ENCODE assay signal across 25 cellular contexts in the genomic region with DNA sequence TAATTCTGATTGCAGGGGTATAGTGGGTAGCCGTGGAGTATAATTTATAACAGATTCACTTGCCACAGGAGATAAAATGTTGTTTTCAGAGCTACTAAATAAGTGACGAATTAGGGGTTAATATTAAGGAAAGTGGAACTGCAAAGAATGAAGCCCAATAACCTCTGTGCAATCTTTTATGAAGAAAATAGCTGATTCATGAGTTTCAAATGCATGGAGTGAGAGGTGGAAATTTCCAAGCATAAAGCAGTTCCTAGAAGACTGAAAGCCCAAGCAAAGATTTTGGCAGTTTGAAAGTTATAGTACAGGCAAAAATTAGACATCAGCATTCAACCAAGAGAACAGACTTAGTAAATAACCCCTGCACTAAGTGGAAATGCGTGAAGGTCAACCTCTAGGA.
DNase-seq lines count a peak whose midpoint lies in the region; ATAC-seq, FAIRE-seq and TF ChIP-seq lines count a peak whose summit lies in the region.
"Had no signal": no experiment of that assay in that cellular context is flagged by ENCODE, and none has a peak within 500 bp of the region (broad histone marks: within the 10 kb centered on the region; RNA-seq: fewer than 3 reads in every experiment).

No MANE protein-coding gene starts in this region.

- no peak for FAIRE-seq in K562 (lab: Jason Lieb, UNC)
- FAIRE-seq: GM12892, HTR-8/SVneo had no signal

- peaks cover 6% of the 10 kb centered on the region for H3K4me1 Mint-ChIP-seq in mesothelial cell of epicardium
- H3K4me1 Mint-ChIP-seq: GM23338 had no signal

- no peak overlapping the region for H3K4me2 ChIP-seq in OCI-LY1 (ENCODE audit: low read length)
- no peak overlapping the region for H3K4me2 ChIP-seq in K562 (ENCODE audit: insufficient read depth, low read length)
- H3K4me2 ChIP-seq: GM23338, SK-N-SH had no signal

- in situ Hi-C loops in K562 (cut with MboI), result no loop called here

- H3K4me1 ChIP-seq in OCI-LY1 (ENCODE audit: insufficient read depth, low read length, severe bottlenecking) (no peaks in the 10 kb centered on the region), K562 (replicated peaks in 1 of 2; ENCODE audit: control insufficient read depth in 2 of 2, insufficient read depth in 2 of 2, low read length in 2 of 2) (no peaks in the 10 kb centered on the region)
- H3K4me1 ChIP-seq: Peyer's patch had no signal

- no peak for TF ChIP-seq POLR2A in K562 (conservative IDR thresholded peaks at IDR 0.05)

- no peaks in the 10 kb centered on the region for H3K36me3 Mint-ChIP-seq in mesothelial cell of epicardium

- CTCF ChIA-PET in K562 (lab: Yijun Ruan, JAX; ENCODE audit: low intra/inter-chr PET ratio), result no interaction called here

- no peak for TF ChIP-seq EP300 in K562 (IDR thresholded peaks at IDR 0.05; ENCODE audit: low read length)

- H3K27ac ChIP-seq in OCI-LY1 (ENCODE audit: low read depth, low read length, poor library complexity, severe bottlenecking), result no peak overlapping the region
- no peak overlapping the region for H3K27ac ChIP-seq in K562 (ENCODE audit: extremely low read depth, low read depth, low read length)
- H3K27ac ChIP-seq: Peyer's patch had no signal

- WGBS in K562 (ENCODE audit: insufficient coverage, low coverage, missing lambda C conversion rate), result 0% methylated on average over 3 of the region's 3 CpGs

- H3K9ac ChIP-seq in OCI-LY1 (ENCODE audit: low read length) (no peak overlapping the region), K562 (ENCODE audit: insufficient read depth in 1 of 2, low read depth in 2 of 2, low read length in 2 of 2) (no peak overlapping the region)
- H3K9ac ChIP-seq: SK-N-SH had no signal

- no peak overlapping the region for H3K4me3 ChIP-seq in OCI-LY1 (ENCODE audit: low read depth, low read length, poor library complexity, severe bottlenecking)
- no peak overlapping the region for H3K4me3 ChIP-seq in K562
- H3K4me3 ChIP-seq: GM23338, MG63, Peyer's patch had no signal

- no peak for TF ChIP-seq RAD21 in K562 (CRISPR knock-in tag; conservative IDR thresholded peaks at IDR 0.05 in 1 of 2, IDR thresholded peaks at IDR 0.05 in 1 of 2)

- peak overlapping the region; percentile 51 for H3K27ac Mint-ChIP-seq in mesothelial cell of epicardium
- H3K27ac Mint-ChIP-seq: GM23338, H9 had no signal

- H3K36me3 ChIP-seq in OCI-LY1 (ENCODE audit: insufficient read depth, low read length) (no peaks in the 10 kb centered on the region), K562 (ENCODE audit: control insufficient read depth, insufficient read depth, low read length) (no peaks in the 10 kb centered on the region)
- H3K36me3 ChIP-seq: MG63, Peyer's patch had no signal

- H3K79me2 ChIP-seq in OCI-LY1 (ENCODE audit: insufficient read depth, low read length), result no peaks in the 10 kb centered on the region
- no peaks in the 10 kb centered on the region for H3K79me2 ChIP-seq in K562 (ENCODE audit: control insufficient read depth, insufficient read depth, low read length)

- H2AFZ ChIP-seq in OCI-LY1 (ENCODE audit: low read length) (peak overlapping the region; percentile 74; the same call in 1 of the 2 replicates), K562 (ENCODE audit: low read depth, low read length) (no peak overlapping the region)
- H2AFZ ChIP-seq: GM23338 had no signal

- intact Hi-C loops in K562 (cut with micrococcal nuclease), result no loop called here

- H3K9me1 ChIP-seq in K562 (ENCODE audit: control insufficient read depth, insufficient read depth, low read length), result no peaks in the 10 kb centered on the region

- DNase-seq in K562 (ENCODE audit: extremely low read depth in 1 of 4, low spot score in 3 of 4), result no peak
- no peak for DNase-seq in mesothelial cell of epicardium (ENCODE audit: low spot score in 2 of 2, unreplicated experiment in 2 of 2)
- DNase-seq in ecto neural progenitor cell (ENCODE audit: low spot score), result no peak
- no peak for DNase-seq in OCI-M2 (lab: John Stamatoyannopoulos, UW; ENCODE audit: unreplicated experiment)
- DNase-seq in stimulated activated naive CD4-positive, alpha-beta T cell (lab: John Stamatoyannopoulos, UW), result no peak
- DNase-seq: DMS153, DND-41, H9, KG1, MG63, NCI-H1048, NCI-H1417, NCI-H1694 treated with DMSO at 0.1 percent for 48 hours, NCI-H2081, NCI-H2227 treated with DMSO at 0.1 percent for 48 hours, NCI-H526 treated with DMSO at 0.1 percent for 48 hours, Peyer's patch, SHP77 treated with DMSO at 0.1 percent for 48 hours, SK-N-SH, SW 1271 had no signal

- H3K27me3 Mint-ChIP-seq in mesothelial cell of epicardium (ENCODE audit: low read depth), result no peaks in the 10 kb centered on the region

- no peaks in the 10 kb centered on the region for H3K9me2 ChIP-seq in OCI-LY1 (ENCODE audit: low read depth, low read length)
- H3K9me2 ChIP-seq: SK-N-SH had no signal

- H3K27me3 ChIP-seq in OCI-LY1 (ENCODE audit: insufficient read depth, low read length), result no peaks in the 10 kb centered on the region
- no peaks in the 10 kb centered on the region for H3K27me3 ChIP-seq in K562 (ENCODE audit: control insufficient read depth in 2 of 2, insufficient read depth in 2 of 2, low read length in 2 of 2)
- H3K27me3 ChIP-seq: MG63, Peyer's patch had no signal

- POLR2A ChIA-PET in K562 (lab: Yijun Ruan, JAX), result no interaction called here

- ATAC-seq in K562 (no peak), HG03280 (IDR thresholded peaks at IDR 0.05; ENCODE audit: unreplicated experiment) (no peak)
- ATAC-seq: GM23338 had no signal

- H3K9me3 ChIP-seq in OCI-LY1 (ENCODE audit: low read length) (no peaks in the 10 kb centered on the region), K562 (replicated peaks; ENCODE audit: control insufficient read depth, insufficient read depth, low read depth, low read length) (no peaks in the 10 kb centered on the region)
- H3K9me3 ChIP-seq: MG63, Peyer's patch, SK-N-SH had no signal

- BruUV-seq in K562 (replicated peaks; lab: Mats Ljungman, UMichigan), result no TSS peak

- H3F3A ChIP-seq in OCI-LY1 (ENCODE audit: insufficient read depth, low read length), result no peaks in the 10 kb centered on the region

- H4K20me1 ChIP-seq in OCI-LY1 (ENCODE audit: insufficient read depth, low read length) (no peaks in the 10 kb centered on the region), K562 (replicated peaks; ENCODE audit: control insufficient read depth, insufficient read depth, low read length) (no peaks in the 10 kb centered on the region)

- H3K4me3 Mint-ChIP-seq in mesothelial cell of epicardium, result peak overlapping the region; percentile 7
- H3K4me3 Mint-ChIP-seq: GM23338, H9 had no signal

- no peak for TF ChIP-seq CTCF in OCI-LY1 (IDR thresholded peaks at IDR 0.05; ENCODE audit: low read length)
- TF ChIP-seq CTCF in K562 (IDR thresholded peaks at IDR 0.05 in 2 of 3, conservative IDR thresholded peaks at IDR 0.05 in 1 of 3; ENCODE audit: insufficient read depth in 2 of 3, low read depth in 1 of 3, low read length in 3 of 3), result no peak
- TF ChIP-seq CTCF in mesothelial cell of epicardium (IDR thresholded peaks at IDR 0.05; ENCODE audit: unreplicated experiment), result no peak

- H3K9me3 Mint-ChIP-seq in mesothelial cell of epicardium, result peaks cover 16% of the 10 kb centered on the region
- H3K9me3 Mint-ChIP-seq: GM23338, H9 had no signal

TF ChIP-seq in K562, 482 proteins besides CTCF, POLR2A, EP300 and RAD21:
- TF ChIP-seq MAFG (tag; conservative IDR thresholded peaks at IDR 0.05), result peak; percentile 57; the same call in 1 of the 2 replicates
- no peak for TF ChIP-seq NFXL1 (CRISPR knock-in tag; IDR thresholded peaks at IDR 0.05)
- TF ChIP-seq, protein P1, sequence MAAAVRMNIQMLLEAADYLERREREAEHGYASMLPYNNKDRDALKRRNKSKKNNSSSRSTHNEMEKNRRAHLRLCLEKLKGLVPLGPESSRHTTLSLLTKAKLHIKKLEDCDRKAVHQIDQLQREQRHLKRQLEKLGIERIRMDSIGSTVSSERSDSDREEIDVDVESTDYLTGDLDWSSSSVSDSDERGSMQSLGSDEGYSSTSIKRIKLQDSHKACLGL (CRISPR knock-in tag; IDR thresholded peaks at IDR 0.05; ENCODE audit: borderline replicate concordance, poor library complexity, severe bottlenecking), result no peak
- TF ChIP-seq ZNF316 (IDR thresholded peaks at IDR 0.05), result peak; percentile 44; the same call in 1 of the 2 replicates
- TF ChIP-seq KDM2B (CRISPR knock-in tag; IDR thresholded peaks at IDR 0.05), result no peak
- TF ChIP-seq TOE1 (IDR thresholded peaks at IDR 0.05; ENCODE audit: borderline replicate concordance), result no peak
- no peak for TF ChIP-seq TOE1 (CRISPR knock-in tag; IDR thresholded peaks at IDR 0.05; ENCODE audit: borderline replicate concordance, low read depth)
- TF ChIP-seq C11orf30 (IDR thresholded peaks at IDR 0.05; ENCODE audit: low read depth), result peak; percentile 26; the same call in 1 of the 2 replicates
